1 cellular context compared by ENCODE assay signal in the genomic region with DNA sequence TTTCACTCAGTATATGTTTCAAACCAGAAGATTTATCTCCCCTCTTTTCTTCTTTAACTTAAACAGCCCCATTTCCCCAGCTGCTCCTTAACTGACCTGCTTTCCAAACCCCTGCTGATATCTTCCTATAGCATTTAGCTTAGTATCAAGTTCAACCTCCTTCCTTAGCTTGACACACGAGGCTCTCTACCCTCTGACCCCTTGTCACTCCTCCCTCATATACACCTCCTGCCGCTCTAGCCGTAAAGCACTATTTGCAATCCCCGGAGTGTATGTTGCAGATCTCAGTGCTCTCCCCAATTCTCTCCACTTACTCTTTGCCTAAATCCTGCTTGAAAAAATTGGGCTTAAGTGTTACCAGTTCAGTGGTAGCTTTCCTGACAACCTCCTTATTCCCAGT.
TF ChIP-seq lines count a peak whose summit lies in the region.

No MANE protein-coding gene starts in this region.

TF ChIP-seq in K562, 482 proteins besides CTCF, POLR2A, EP300 and RAD21:
- 0 out of 2 replicates have a peak, but pooled peaks have one; percentile 10 for TF ChIP-seq MYC (IDR thresholded peaks at IDR 0.05; ENCODE audit: low read depth, low read length)
- TF ChIP-seq MYC (CRISPR knock-in tag; IDR thresholded peaks at IDR 0.05; ENCODE audit: borderline replicate concordance, low read depth): no peak
- 0 out of 2 replicates have a peak, but pooled peaks have one; percentile 43 for TF ChIP-seq ZNF592 (IDR thresholded peaks at IDR 0.05)
- TF ChIP-seq, protein P1, sequence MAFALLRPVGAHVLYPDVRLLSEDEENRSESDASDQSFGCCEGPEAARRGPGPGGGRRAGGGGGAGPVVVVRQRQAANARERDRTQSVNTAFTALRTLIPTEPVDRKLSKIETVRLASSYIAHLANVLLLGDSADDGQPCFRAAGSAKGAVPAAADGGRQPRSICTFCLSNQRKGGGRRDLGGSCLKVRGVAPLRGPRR (CRISPR knock-in tag; IDR thresholded peaks at IDR 0.05): no peak
- no peak for TF ChIP-seq NCOR1 (IDR thresholded peaks at IDR 0.05)
- TF ChIP-seq MNT (conservative IDR thresholded peaks at IDR 0.05): peak in 1 of 2 experiments; percentile 45; a peak in 1 of 4 replicates
- no peak for TF ChIP-seq NR2C2 (CRISPR knock-in tag; IDR thresholded peaks at IDR 0.05)
- peak; percentile 88 for TF ChIP-seq NR2C2 (tag; IDR thresholded peaks at IDR 0.05)
- TF ChIP-seq FOXK2 (conservative IDR thresholded peaks at IDR 0.05 in 1 of 2, IDR thresholded peaks at IDR 0.05 in 1 of 2; ENCODE audit: low read depth in 2 of 2): peak in 1 of 2 experiments; percentile 28; a peak in 1 of 4 replicates
- peak; percentile 45; the same call in 1 of the 2 replicates for TF ChIP-seq L3MBTL2 (IDR thresholded peaks at IDR 0.05)
- TF ChIP-seq MYNN (IDR thresholded peaks at IDR 0.05): no peak
- TF ChIP-seq MYNN (CRISPR knock-in tag; IDR thresholded peaks at IDR 0.05): no peak
- peak; percentile 93 for TF ChIP-seq NR2C1 (IDR thresholded peaks at IDR 0.05)
- peak; percentile 92 for TF ChIP-seq NR2C1 (tag; IDR thresholded peaks at IDR 0.05)
- TF ChIP-seq MGA (IDR thresholded peaks at IDR 0.05): peak; percentile 46
- TF ChIP-seq, protein P2, sequence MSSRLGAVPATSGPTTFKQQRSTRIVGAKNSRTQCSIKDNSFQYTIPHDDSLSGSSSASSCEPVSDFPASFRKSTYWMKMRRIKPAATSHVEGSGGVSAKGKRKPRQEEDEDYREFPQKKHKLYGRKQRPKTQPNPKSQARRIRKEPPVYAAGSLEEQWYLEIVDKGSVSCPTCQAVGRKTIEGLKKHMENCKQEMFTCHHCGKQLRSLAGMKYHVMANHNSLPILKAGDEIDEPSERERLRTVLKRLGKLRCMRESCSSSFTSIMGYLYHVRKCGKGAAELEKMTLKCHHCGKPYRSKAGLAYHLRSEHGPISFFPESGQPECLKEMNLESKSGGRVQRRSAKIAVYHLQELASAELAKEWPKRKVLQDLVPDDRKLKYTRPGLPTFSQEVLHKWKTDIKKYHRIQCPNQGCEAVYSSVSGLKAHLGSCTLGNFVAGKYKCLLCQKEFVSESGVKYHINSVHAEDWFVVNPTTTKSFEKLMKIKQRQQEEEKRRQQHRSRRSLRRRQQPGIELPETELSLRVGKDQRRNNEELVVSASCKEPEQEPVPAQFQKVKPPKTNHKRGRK (tag; IDR thresholded peaks at IDR 0.05): peak; percentile 31; the same call in 1 of the 2 replicates
